Comparison of ENCODE assay signal across 1 cellular context in the genomic region with DNA sequence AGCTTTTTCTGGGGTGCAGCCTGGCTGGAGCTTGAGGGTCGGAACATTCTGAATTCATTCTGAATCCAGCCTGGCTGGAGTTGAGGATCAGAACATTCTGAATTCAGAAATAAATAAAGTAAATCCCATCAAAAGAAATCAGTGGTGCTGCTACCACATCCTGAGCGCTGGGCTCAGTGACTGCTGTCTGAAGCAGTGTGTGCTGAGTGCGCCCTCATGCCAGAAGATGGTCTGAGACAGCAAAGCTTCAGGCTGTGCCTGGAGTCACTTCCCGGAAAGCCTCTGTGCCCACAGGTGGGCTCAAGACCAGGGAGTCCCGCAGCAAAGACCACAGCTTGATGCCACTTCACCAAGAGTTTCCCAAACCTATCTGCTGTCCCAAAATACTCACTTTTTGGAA.
TF ChIP-seq lines count a peak whose summit lies in the region.

No MANE protein-coding gene starts in this region.

TF ChIP-seq in WTC11, 78 proteins besides CTCF, POLR2A, EP300 and RAD21 (continued from another document):
- TF ChIP-seq, protein P1, sequence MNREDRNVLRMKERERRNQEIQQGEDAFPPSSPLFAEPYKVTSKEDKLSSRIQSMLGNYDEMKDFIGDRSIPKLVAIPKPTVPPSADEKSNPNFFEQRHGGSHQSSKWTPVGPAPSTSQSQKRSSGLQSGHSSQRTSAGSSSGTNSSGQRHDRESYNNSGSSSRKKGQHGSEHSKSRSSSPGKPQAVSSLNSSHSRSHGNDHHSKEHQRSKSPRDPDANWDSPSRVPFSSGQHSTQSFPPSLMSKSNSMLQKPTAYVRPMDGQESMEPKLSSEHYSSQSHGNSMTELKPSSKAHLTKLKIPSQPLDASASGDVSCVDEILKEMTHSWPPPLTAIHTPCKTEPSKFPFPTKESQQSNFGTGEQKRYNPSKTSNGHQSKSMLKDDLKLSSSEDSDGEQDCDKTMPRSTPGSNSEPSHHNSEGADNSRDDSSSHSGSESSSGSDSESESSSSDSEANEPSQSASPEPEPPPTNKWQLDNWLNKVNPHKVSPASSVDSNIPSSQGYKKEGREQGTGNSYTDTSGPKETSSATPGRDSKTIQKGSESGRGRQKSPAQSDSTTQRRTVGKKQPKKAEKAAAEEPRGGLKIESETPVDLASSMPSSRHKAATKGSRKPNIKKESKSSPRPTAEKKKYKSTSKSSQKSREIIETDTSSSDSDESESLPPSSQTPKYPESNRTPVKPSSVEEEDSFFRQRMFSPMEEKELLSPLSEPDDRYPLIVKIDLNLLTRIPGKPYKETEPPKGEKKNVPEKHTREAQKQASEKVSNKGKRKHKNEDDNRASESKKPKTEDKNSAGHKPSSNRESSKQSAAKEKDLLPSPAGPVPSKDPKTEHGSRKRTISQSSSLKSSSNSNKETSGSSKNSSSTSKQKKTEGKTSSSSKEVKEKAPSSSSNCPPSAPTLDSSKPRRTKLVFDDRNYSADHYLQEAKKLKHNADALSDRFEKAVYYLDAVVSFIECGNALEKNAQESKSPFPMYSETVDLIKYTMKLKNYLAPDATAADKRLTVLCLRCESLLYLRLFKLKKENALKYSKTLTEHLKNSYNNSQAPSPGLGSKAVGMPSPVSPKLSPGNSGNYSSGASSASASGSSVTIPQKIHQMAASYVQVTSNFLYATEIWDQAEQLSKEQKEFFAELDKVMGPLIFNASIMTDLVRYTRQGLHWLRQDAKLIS (CRISPR knock-in tag; IDR thresholded peaks at IDR 0.05; ENCODE audit: borderline replicate concordance): no peak
- TF ChIP-seq IRF2 (CRISPR knock-in tag; IDR thresholded peaks at IDR 0.05; ENCODE audit: borderline replicate concordance, low read depth): no peak
- TF ChIP-seq, protein P2, sequence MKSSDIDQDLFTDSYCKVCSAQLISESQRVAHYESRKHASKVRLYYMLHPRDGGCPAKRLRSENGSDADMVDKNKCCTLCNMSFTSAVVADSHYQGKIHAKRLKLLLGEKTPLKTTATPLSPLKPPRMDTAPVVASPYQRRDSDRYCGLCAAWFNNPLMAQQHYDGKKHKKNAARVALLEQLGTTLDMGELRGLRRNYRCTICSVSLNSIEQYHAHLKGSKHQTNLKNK (CRISPR knock-in tag; IDR thresholded peaks at IDR 0.05): no peak
- TF ChIP-seq, protein P3, sequence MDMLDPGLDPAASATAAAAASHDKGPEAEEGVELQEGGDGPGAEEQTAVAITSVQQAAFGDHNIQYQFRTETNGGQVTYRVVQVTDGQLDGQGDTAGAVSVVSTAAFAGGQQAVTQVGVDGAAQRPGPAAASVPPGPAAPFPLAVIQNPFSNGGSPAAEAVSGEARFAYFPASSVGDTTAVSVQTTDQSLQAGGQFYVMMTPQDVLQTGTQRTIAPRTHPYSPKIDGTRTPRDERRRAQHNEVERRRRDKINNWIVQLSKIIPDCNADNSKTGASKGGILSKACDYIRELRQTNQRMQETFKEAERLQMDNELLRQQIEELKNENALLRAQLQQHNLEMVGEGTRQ (CRISPR knock-in tag; IDR thresholded peaks at IDR 0.05): no peak
- TF ChIP-seq, protein P4, sequence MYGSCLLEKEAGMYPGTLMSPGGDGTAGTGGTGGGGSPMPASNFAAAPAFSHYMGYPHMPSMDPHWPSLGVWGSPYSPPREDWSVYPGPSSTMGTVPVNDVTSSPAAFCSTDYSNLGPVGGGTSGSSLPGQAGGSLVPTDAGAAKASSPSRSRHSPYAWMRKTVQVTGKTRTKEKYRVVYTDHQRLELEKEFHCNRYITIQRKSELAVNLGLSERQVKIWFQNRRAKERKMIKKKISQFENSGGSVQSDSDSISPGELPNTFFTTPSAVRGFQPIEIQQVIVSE (CRISPR knock-in tag; IDR thresholded peaks at IDR 0.05; ENCODE audit: borderline replicate concordance): no peak
- no peak for TF ChIP-seq MYBL2 (CRISPR knock-in tag; IDR thresholded peaks at IDR 0.05)
- no peak for TF ChIP-seq RORB (CRISPR knock-in tag; IDR thresholded peaks at IDR 0.05)
- TF ChIP-seq, protein P5, sequence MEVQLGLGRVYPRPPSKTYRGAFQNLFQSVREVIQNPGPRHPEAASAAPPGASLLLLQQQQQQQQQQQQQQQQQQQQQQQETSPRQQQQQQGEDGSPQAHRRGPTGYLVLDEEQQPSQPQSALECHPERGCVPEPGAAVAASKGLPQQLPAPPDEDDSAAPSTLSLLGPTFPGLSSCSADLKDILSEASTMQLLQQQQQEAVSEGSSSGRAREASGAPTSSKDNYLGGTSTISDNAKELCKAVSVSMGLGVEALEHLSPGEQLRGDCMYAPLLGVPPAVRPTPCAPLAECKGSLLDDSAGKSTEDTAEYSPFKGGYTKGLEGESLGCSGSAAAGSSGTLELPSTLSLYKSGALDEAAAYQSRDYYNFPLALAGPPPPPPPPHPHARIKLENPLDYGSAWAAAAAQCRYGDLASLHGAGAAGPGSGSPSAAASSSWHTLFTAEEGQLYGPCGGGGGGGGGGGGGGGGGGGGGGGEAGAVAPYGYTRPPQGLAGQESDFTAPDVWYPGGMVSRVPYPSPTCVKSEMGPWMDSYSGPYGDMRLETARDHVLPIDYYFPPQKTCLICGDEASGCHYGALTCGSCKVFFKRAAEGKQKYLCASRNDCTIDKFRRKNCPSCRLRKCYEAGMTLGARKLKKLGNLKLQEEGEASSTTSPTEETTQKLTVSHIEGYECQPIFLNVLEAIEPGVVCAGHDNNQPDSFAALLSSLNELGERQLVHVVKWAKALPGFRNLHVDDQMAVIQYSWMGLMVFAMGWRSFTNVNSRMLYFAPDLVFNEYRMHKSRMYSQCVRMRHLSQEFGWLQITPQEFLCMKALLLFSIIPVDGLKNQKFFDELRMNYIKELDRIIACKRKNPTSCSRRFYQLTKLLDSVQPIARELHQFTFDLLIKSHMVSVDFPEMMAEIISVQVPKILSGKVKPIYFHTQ (CRISPR knock-in tag; IDR thresholded peaks at IDR 0.05): no peak
- TF ChIP-seq, protein P6, sequence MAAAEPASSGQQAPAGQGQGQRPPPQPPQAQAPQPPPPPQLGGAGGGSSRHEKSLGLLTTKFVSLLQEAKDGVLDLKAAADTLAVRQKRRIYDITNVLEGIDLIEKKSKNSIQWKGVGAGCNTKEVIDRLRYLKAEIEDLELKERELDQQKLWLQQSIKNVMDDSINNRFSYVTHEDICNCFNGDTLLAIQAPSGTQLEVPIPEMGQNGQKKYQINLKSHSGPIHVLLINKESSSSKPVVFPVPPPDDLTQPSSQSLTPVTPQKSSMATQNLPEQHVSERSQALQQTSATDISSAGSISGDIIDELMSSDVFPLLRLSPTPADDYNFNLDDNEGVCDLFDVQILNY (CRISPR knock-in tag; IDR thresholded peaks at IDR 0.05): no peak
- no peak for TF ChIP-seq SMAD4 (CRISPR knock-in tag; IDR thresholded peaks at IDR 0.05)
